Comparison of ENCODE assay signal across 19 cellular contexts in genomic region chr3:66133853-66134445, GRCh38.
DNase-seq lines count a peak whose midpoint lies in the region; ATAC-seq, FAIRE-seq and TF ChIP-seq lines count a peak whose summit lies in the region.
"Had no signal": no experiment of that assay in that cellular context is flagged by ENCODE, and none has a peak within 500 bp of the region (broad histone marks: within the 10 kb centered on the region; RNA-seq: fewer than 3 reads in every experiment).

No MANE protein-coding gene starts in this region.

- H3K4me2 ChIP-seq in PC-3 (ENCODE audit: low read length): no peak overlapping the region
- H3K4me2 ChIP-seq in H1 (ENCODE audit: insufficient read depth in 1 of 2, low read depth in 2 of 2, low read length in 2 of 2): no peak overlapping the region

- no peak overlapping the region for H3K18ac ChIP-seq in H1 (ENCODE audit: extremely low read depth, low read length)

- TF ChIP-seq CTCF in Caco-2 (IDR thresholded peaks at IDR 0.05; ENCODE audit: insufficient read depth in 1 of 2, low read depth in 1 of 2, low read length in 1 of 2, severe bottlenecking in 1 of 2, unreplicated experiment in 1 of 2) (no peak), PC-3 (conservative IDR thresholded peaks at IDR 0.05; ENCODE audit: low read depth, low read length) (no peak), H1 (IDR thresholded peaks at IDR 0.05; ENCODE audit: control extremely low read depth in 1 of 3, insufficient read depth in 1 of 3, low read depth in 1 of 3, low read length in 3 of 3) (peak in 1 of 3 experiments; percentile 3; a peak in 1 of 4 replicates), thyroid gland (IDR thresholded peaks at IDR 0.05) (no peak)

- H3K79me2 ChIP-seq in PC-3 (ENCODE audit: low read length) (no peaks in the 10 kb centered on the region), H1 (ENCODE audit: control insufficient read depth in 1 of 2, insufficient read depth in 2 of 2, low read length in 2 of 2) (no peaks in the 10 kb centered on the region)

- no peak overlapping the region for H3K4ac ChIP-seq in H1 (replicated peaks; ENCODE audit: insufficient read length, low read depth, low read length)

- no peaks in the 10 kb centered on the region for H4K20me1 ChIP-seq in PC-3 (ENCODE audit: low read length)
- no peaks in the 10 kb centered on the region for H4K20me1 ChIP-seq in H1 (replicated peaks in 1 of 2; ENCODE audit: control insufficient read depth in 1 of 2, insufficient read depth in 2 of 2, low read length in 2 of 2)

- POLR2A ChIA-PET in Caco-2 (lab: Charles Lee) (no interaction called here), PC-3 (lab: Charles Lee; ENCODE audit: unreplicated experiment) (interaction anchor here (0.6 kb wide), 1 partner anchor 42 kb away, joined by 3 read pairs; no protein-coding TSS in a partner anchor), H1 (lab: Charles Lee; ENCODE audit: partially characterized antibody) (interaction anchor here (0.6 kb wide), 1 partner anchor 349 kb away, joined by 3 read pairs; no protein-coding TSS in a partner anchor)

- no peaks in the 10 kb centered on the region for H3K36me3 Mint-ChIP-seq in Caco-2 (ENCODE audit: insufficient read depth, unreplicated experiment)
- H3K36me3 Mint-ChIP-seq: CD4-positive, CD25-positive, alpha-beta regulatory T cell had no signal

- whole genome bisulfite sequencing in H1 (ENCODE audit: extremely low coverage in 1 of 2, insufficient coverage in 1 of 2, insufficient read length in 1 of 2, insufficient replicate concordance in 2 of 2, low coverage in 1 of 2, low lambda C conversion rate in 2 of 2, missing lambda C conversion rate in 1 of 2), 2 experiments: 74% methylated on average over 8 of the region's 8 CpGs; no CpG with 5 or more reads in 1 of the 2 experiments
- 86% methylated on average over 8 of the region's 8 CpGs for WGBS in thyroid gland, 2 donors

- ATAC-seq in PC-3 (no peak), GM19452 (IDR thresholded peaks at IDR 0.05; ENCODE audit: unreplicated experiment) (no peak), GM21447 (IDR thresholded peaks at IDR 0.05; ENCODE audit: unreplicated experiment) (no peak)
- ATAC-seq: Panc1, Right ventricle myocardium inferior had no signal

- BruUV-seq in Caco-2 (replicated peaks; lab: Mats Ljungman, UMichigan) (no TSS peak), PC-3 (replicated peaks; lab: Mats Ljungman, UMichigan) (no TSS peak)

- H3K9me3 ChIP-seq in Caco-2 (0 out of 2 replicates have a peak, but pooled peaks cover 5% of the 10 kb centered on the region), PC-3 (ENCODE audit: low read length) (no peaks in the 10 kb centered on the region), H1 (ENCODE audit: insufficient read depth in 2 of 2, low read depth in 1 of 2, low read length in 1 of 2) (no peaks in the 10 kb centered on the region; a peak in 1 of 4 replicates), thyroid gland (no peaks in the 10 kb centered on the region)
- H3K9me3 ChIP-seq: MG63 had no signal

- H3K56ac ChIP-seq in H1 (replicated peaks; ENCODE audit: insufficient read length, low read depth, low read length): no peak overlapping the region

- no peak overlapping the region for H2BK15ac ChIP-seq in H1 (ENCODE audit: low read length)

- H3K23ac ChIP-seq in H1 (ENCODE audit: insufficient read length): no peak overlapping the region

- H3K9me2 ChIP-seq in PC-3 (replicated peaks; ENCODE audit: low read length): no peaks in the 10 kb centered on the region

- H3K27ac Mint-ChIP-seq in Caco-2 (ENCODE audit: unreplicated experiment): no peak overlapping the region
- H3K27ac Mint-ChIP-seq: CD4-positive, CD25-positive, alpha-beta regulatory T cell had no signal

- H3K23me2 ChIP-seq in H1 (ENCODE audit: low read depth, low read length): no peaks in the 10 kb centered on the region

- H3K27me3 ChIP-seq in Caco-2 (replicated peaks; ENCODE audit: control insufficient read depth, insufficient read depth, low read length) (no peaks in the 10 kb centered on the region), PC-3 (ENCODE audit: low read length) (no peaks in the 10 kb centered on the region), H1 (replicated peaks in 1 of 4; ENCODE audit: control insufficient read depth in 3 of 4, extremely low read depth in 1 of 4, insufficient read depth in 3 of 4, low read length in 3 of 4) (no peaks in the 10 kb centered on the region), thyroid gland (no peaks in the 10 kb centered on the region)
- H3K27me3 ChIP-seq: MG63 had no signal

- H3K27me3 Mint-ChIP-seq in Caco-2 (ENCODE audit: insufficient read depth, unreplicated experiment): no peaks in the 10 kb centered on the region
- H3K27me3 Mint-ChIP-seq: CD4-positive, CD25-positive, alpha-beta regulatory T cell had no signal

- H2AFZ ChIP-seq in PC-3 (ENCODE audit: low read length): no peak overlapping the region
- H2AFZ ChIP-seq in H1 (ENCODE audit: low read length): no peak overlapping the region

- H2BK5ac ChIP-seq in H1 (ENCODE audit: low read depth, low read length): no peak overlapping the region

- H3K4me1 ChIP-seq in Caco-2: peaks cover 18% of the 10 kb centered on the region
- peaks cover 12% of the 10 kb centered on the region for H3K4me1 ChIP-seq in PC-3 (ENCODE audit: insufficient read depth, low read length)
- peaks cover 0 to 4% (median under 1%) of the 10 kb centered on the region in 4 experiments; a peak in 3 of 7 replicates for H3K4me1 ChIP-seq in H1 (replicated peaks in 1 of 4; ENCODE audit: control insufficient read depth in 3 of 4, insufficient read depth in 4 of 4, low read length in 3 of 4)
- no peaks in the 10 kb centered on the region for H3K4me1 ChIP-seq in thyroid gland
- H3K4me1 ChIP-seq: HAP-1 had no signal

- TF ChIP-seq POLR2A in H1 (IDR thresholded peaks at IDR 0.05; ENCODE audit: control extremely low read depth in 1 of 2, low read depth in 2 of 2, low read length in 2 of 2): no peak
- TF ChIP-seq POLR2A in thyroid gland (IDR thresholded peaks at IDR 0.05): no peak

- CTCF ChIA-PET in Caco-2 (lab: Charles Lee) (no interaction called here), PC-3 (lab: Charles Lee) (no interaction called here), H1 (lab: Charles Lee; ENCODE audit: partially characterized antibody) (interaction anchor here (0.7 to 2.7 kb wide), 16 partner anchors 10 to 342 kb away, joined by 3 to 10 read pairs (median 3); no protein-coding TSS in a partner anchor)

- H3K79me1 ChIP-seq in H1 (ENCODE audit: low read depth, low read length): no peaks in the 10 kb centered on the region

- H2BK20ac ChIP-seq in H1 (ENCODE audit: low read length): no peak overlapping the region

- no peak overlapping the region for H2BK12ac ChIP-seq in H1 (ENCODE audit: low read depth, low read length)

- no peaks in the 10 kb centered on the region for H3K9me3 Mint-ChIP-seq in Caco-2 (ENCODE audit: unreplicated experiment)
- H3K9me3 Mint-ChIP-seq: CD4-positive, CD25-positive, alpha-beta regulatory T cell had no signal

- no peak overlapping the region for H3K14ac ChIP-seq in H1 (ENCODE audit: insufficient read length)

- H3K4me3 ChIP-seq in Caco-2 (ENCODE audit: low read depth, low read length): no peak overlapping the region
- no peak overlapping the region for H3K4me3 ChIP-seq in PC-3 (ENCODE audit: low read length)
- H3K4me3 ChIP-seq in H1 (ENCODE audit: extremely low read depth in 1 of 4, insufficient read depth in 2 of 4, low read depth in 3 of 4, low read length in 4 of 4): no peak overlapping the region
- H3K4me3 ChIP-seq in thyroid gland (replicated peaks in 1 of 3): no peak overlapping the region
- H3K4me3 ChIP-seq: HAP-1, MG63 had no signal

- H3K27ac ChIP-seq in PC-3 (ENCODE audit: low read length) (0 out of 2 replicates have a peak overlapping the region, but pooled peaks have one; percentile 14), H1 (ENCODE audit: low read depth, low read length) (no peak overlapping the region), thyroid gland (no peak overlapping the region)

- H3K4me1 Mint-ChIP-seq in Caco-2 (ENCODE audit: low read depth, unreplicated experiment): peaks cover 15% of the 10 kb centered on the region
- H3K4me1 Mint-ChIP-seq: CD4-positive, CD25-positive, alpha-beta regulatory T cell had no signal

- peak; percentile 39 to 50 for TF ChIP-seq RAD21 in H1 (IDR thresholded peaks at IDR 0.05 in 1 of 2, conservative IDR thresholded peaks at IDR 0.05 in 1 of 2; ENCODE audit: low read depth in 2 of 2, low read length in 2 of 2)

- no peaks in the 10 kb centered on the region for H3F3A ChIP-seq in PC-3 (ENCODE audit: low read length, unreplicated experiment)

- intact Hi-C loops in Caco-2 (cut with micrococcal nuclease; ENCODE audit: unreplicated experiment) (loop anchor here (10.0 kb wide), 1 partner anchor 179 kb away; no protein-coding TSS in a partner anchor), PC-3 (cut with micrococcal nuclease) (no loop called here), thyroid gland (cut with DNase I) (no loop called here)

- H2BK120ac ChIP-seq in H1 (replicated peaks; ENCODE audit: low read depth, low read length): no peak overlapping the region

- H3K4me3 Mint-ChIP-seq in Caco-2 (ENCODE audit: unreplicated experiment): peak overlapping the region; percentile 20
- H3K4me3 Mint-ChIP-seq: CD4-positive, CD25-positive, alpha-beta regulatory T cell had no signal

- no peak overlapping the region for H2AK5ac ChIP-seq in H1 (ENCODE audit: low read depth, low read length)

- H4K5ac ChIP-seq in H1 (ENCODE audit: insufficient read length, low read depth, low read length): no peak overlapping the region

- H3K9ac ChIP-seq in PC-3 (ENCODE audit: low read length): no peak overlapping the region
- no peak overlapping the region for H3K9ac ChIP-seq in H1 (replicated peaks in 1 of 4; ENCODE audit: extremely low read depth in 1 of 4, low read depth in 3 of 4, low read length in 3 of 4)

- no peak for DNase-seq in Caco-2
- DNase-seq in PC-3: no peak
- DNase-seq in H1 (ENCODE audit: low read depth in 1 of 2, low spot score in 2 of 2): no peak
- peak; percentile 62 to 93 for DNase-seq in lung microvascular endothelial cell (ENCODE audit: low read depth in 2 of 2)
- no peak for DNase-seq in SK-N-DZ (ENCODE audit: low spot score)
- no peak for DNase-seq in thyroid gland
- DNase-seq: ACHN; CD4-positive, CD25-positive, alpha-beta regulatory T cell; MG63; NCI-H1092 treated with DMSO at 0.1 percent for 48 hours; NCI-H1694 treated with DMSO at 0.1 percent for 48 hours; NCI-H2107; NCI-H2227 treated with DMSO at 0.1 percent for 48 hours; NCI-H524 had no signal

- TF ChIP-seq EP300 in H1 (IDR thresholded peaks at IDR 0.05; ENCODE audit: borderline replicate concordance in 1 of 2, low read depth in 2 of 2, low read length in 2 of 2): no peak

- no peak overlapping the region for H4K8ac ChIP-seq in H1 (ENCODE audit: extremely low read depth, insufficient read depth, low read length)

- no peak overlapping the region for H4K91ac ChIP-seq in H1 (replicated peaks; ENCODE audit: insufficient read length, low read length)

- FAIRE-seq in H1 (lab: Jason Lieb, UNC): peak; percentile 55

- H3K36me3 ChIP-seq in Caco-2 (ENCODE audit: control insufficient read depth, insufficient read depth, low read length) (no peaks in the 10 kb centered on the region), PC-3 (ENCODE audit: low read depth, low read length) (no peaks in the 10 kb centered on the region), H1 (ENCODE audit: control insufficient read depth in 2 of 4, insufficient read depth in 4 of 4, low read length in 3 of 4) (no peaks in the 10 kb centered on the region), thyroid gland (no peaks in the 10 kb centered on the region)
- H3K36me3 ChIP-seq: HAP-1, MG63 had no signal

Comparison
In these comparisons a context has a peak if more than half of its experiments do, and no peak if none do; other contexts are left out.
1. DNase-seq: peak in lung microvascular endothelial cell (2 of 2); none in Caco-2 (0 of 2), PC-3 (single experiment), H1 (0 of 2), SK-N-DZ (single experiment) and thyroid gland (0 of 2).